21 cellular contexts compared by ENCODE assay signal in genomic region chr7:107115114-107115513, GRCh38. TPM values are rescaled to one million over a fixed set of nuclear protein-coding genes. Genes with fewer than 3 reads are reported as not detected.
A peak's percentile ranks its signal among the peaks of the same experiment; 100 is the strongest.
DNase-seq lines count a peak whose midpoint lies in the region; ATAC-seq, FAIRE-seq and TF ChIP-seq lines count a peak whose summit lies in the region.
"Had no signal": no experiment of that assay in that cellular context is flagged by ENCODE, and none has a peak within 500 bp of the region (broad histone marks: within the 10 kb centered on the region; RNA-seq: fewer than 3 reads in every experiment).

No MANE protein-coding gene starts in this region.

- H3K4me1 ChIP-seq in OCI-LY7 (ENCODE audit: insufficient read depth, low read length, poor library complexity, severe bottlenecking) = peaks cover 84% of the 10 kb centered on the region
- peaks cover 8 to 44% of the 10 kb centered on the region in 2 experiments; a peak in 4 of 5 replicates for H3K4me1 ChIP-seq in K562 (replicated peaks in 1 of 2; ENCODE audit: control insufficient read depth in 2 of 2, insufficient read depth in 2 of 2, low read length in 2 of 2)
- H3K4me1 ChIP-seq: BLaER1 treated with 17β-estradiol and CSF1 and Interleukin-3, amounts not matched to agents 10 nM and 100 nM; Caco-2 had no signal

- H3K9ac ChIP-seq in K562 (ENCODE audit: insufficient read depth in 1 of 2, low read depth in 2 of 2, low read length in 2 of 2) = 0 out of 4 replicates have a peak overlapping the region, but pooled peaks of 1 of the 2 experiments have one; percentile 28
- H3K9ac ChIP-seq: BLaER1 treated with 17β-estradiol and CSF1 and Interleukin-3, amounts not matched to agents 10 nM and 100 nM had no signal

- no peaks in the 10 kb centered on the region for H3K9me2 ChIP-seq in OCI-LY7 (ENCODE audit: insufficient read depth, low read length)

- DNase-seq in OCI-LY7 (ENCODE audit: low spot score) (no peak), K562 (ENCODE audit: extremely low read depth in 1 of 4, low spot score in 3 of 4) (no peak), NCI-H2029 treated with DMSO at 0.1 percent for 48 hours (lab: John Stamatoyannopoulos, UW) (no peak), SIG-M5 treated with dmso at 0.1 percent for 504 hours (lab: John Stamatoyannopoulos, UW; ENCODE audit: unreplicated experiment) (no peak), AG08396 (ENCODE audit: low spot score) (no peak)
- DNase-seq: 8988T; ACHN; AML-193; Caco-2; Calu3; CD4-positive, alpha-beta T cell; CD8-positive, alpha-beta T cell; DMS79 treated with DMSO at 0.1 percent for 48 hours; GF-D8 had no signal

- TF ChIP-seq CTCF in OCI-LY7 (conservative IDR thresholded peaks at IDR 0.05; ENCODE audit: low read length) (no peak), K562 (IDR thresholded peaks at IDR 0.05 in 2 of 3, conservative IDR thresholded peaks at IDR 0.05 in 1 of 3; ENCODE audit: insufficient read depth in 2 of 3, low read depth in 1 of 3, low read length in 3 of 3) (no peak), nephron (IDR thresholded peaks at IDR 0.05; ENCODE audit: unreplicated experiment in 3 of 3) (no peak)

- BruUV-seq in OCI-LY7 (replicated peaks; lab: Mats Ljungman, UMichigan) = no TSS peak
- no TSS peak for BruUV-seq in K562 (replicated peaks; lab: Mats Ljungman, UMichigan)

- POLR2A ChIA-PET in OCI-LY7 (lab: Charles Lee) = interaction anchor here (1.0 to 1.7 kb wide), 5 partner anchors 13 to 52 kb away, joined by 3 to 7 read pairs (median 3); no protein-coding TSS in a partner anchor
- POLR2A ChIA-PET in K562 (lab: Yijun Ruan, JAX) = interaction anchor here (1.6 kb wide), 1 partner anchor 10 kb away, joined by 3 read pairs; no protein-coding TSS in a partner anchor

- no peak for FAIRE-seq in K562 (lab: Jason Lieb, UNC)
- FAIRE-seq: D721Med, GM12891, GM19239 had no signal

- H3K27ac Mint-ChIP-seq in nephron = peak overlapping the region in 2 of 3 experiments; percentile 78
- H3K27ac Mint-ChIP-seq: B cell; CD4-positive, alpha-beta T cell; CD8-positive, alpha-beta T cell had no signal

- H3K9me3 ChIP-seq in OCI-LY7 (ENCODE audit: low read length) (no peaks in the 10 kb centered on the region), K562 (replicated peaks; ENCODE audit: control insufficient read depth, insufficient read depth, low read depth, low read length) (no peaks in the 10 kb centered on the region)
- H3K9me3 ChIP-seq: BLaER1 treated with 17β-estradiol and CSF1 and Interleukin-3, amounts not matched to agents 10 nM and 100 nM; Caco-2 had no signal

- no peaks in the 10 kb centered on the region for H3K36me3 Mint-ChIP-seq in nephron (ENCODE audit: low read depth)
- H3K36me3 Mint-ChIP-seq: CD8-positive, alpha-beta T cell had no signal

- peaks cover 47% of the 10 kb centered on the region for H3K4me1 Mint-ChIP-seq in nephron
- H3K4me1 Mint-ChIP-seq: B cell had no signal

- no peaks in the 10 kb centered on the region for H3K9me1 ChIP-seq in K562 (ENCODE audit: control insufficient read depth, insufficient read depth, low read length)

- intact Hi-C loops in OCI-LY7 (cut with micrococcal nuclease; ENCODE audit: unreplicated experiment) (no loop called here), K562 (cut with micrococcal nuclease) (loop anchor here (5.0 kb wide), 1 partner anchor 68 kb away; no protein-coding TSS in a partner anchor)

- peaks cover 26% of the 10 kb centered on the region for H3K36me3 ChIP-seq in OCI-LY7 (ENCODE audit: insufficient read depth, low read length)
- peaks cover 9% of the 10 kb centered on the region for H3K36me3 ChIP-seq in K562 (ENCODE audit: control insufficient read depth, insufficient read depth, low read length)
- H3K36me3 ChIP-seq: BLaER1 treated with 17β-estradiol and CSF1 and Interleukin-3, amounts not matched to agents 10 nM and 100 nM had no signal

- in situ Hi-C loops in K562 (cut with MboI) = no loop called here

- no peak for TF ChIP-seq POLR2A in K562 (conservative IDR thresholded peaks at IDR 0.05)

- no peaks in the 10 kb centered on the region for H3K9me3 Mint-ChIP-seq in nephron
- H3K9me3 Mint-ChIP-seq: CD4-positive, alpha-beta T cell; CD8-positive, alpha-beta T cell had no signal

- no peak for TF ChIP-seq EP300 in K562 (IDR thresholded peaks at IDR 0.05; ENCODE audit: low read length)

- WGBS in K562 (ENCODE audit: insufficient coverage, low coverage, missing lambda C conversion rate) = 26% methylated on average over 3 of the region's 3 CpGs

- no peak for TF ChIP-seq RAD21 in K562 (CRISPR knock-in tag; conservative IDR thresholded peaks at IDR 0.05 in 1 of 2, IDR thresholded peaks at IDR 0.05 in 1 of 2)

- H3K4me2 ChIP-seq in OCI-LY7 (ENCODE audit: low read length) = peak overlapping the region; percentile 7; the same call in 1 of the 2 replicates
- H3K4me2 ChIP-seq in K562 (ENCODE audit: insufficient read depth, low read length) = no peak overlapping the region
- H3K4me2 ChIP-seq: BLaER1 treated with 17β-estradiol and CSF1 and Interleukin-3, amounts not matched to agents 10 nM and 100 nM had no signal

- peak overlapping the region; percentile 1 for H3K27ac ChIP-seq in OCI-LY7 (ENCODE audit: low read depth, low read length, poor library complexity, severe bottlenecking)
- peak overlapping the region; percentile 51; the same call in 1 of the 3 replicates for H3K27ac ChIP-seq in K562 (ENCODE audit: extremely low read depth, low read depth, low read length)
- H3K27ac ChIP-seq: BLaER1 treated with 17β-estradiol and CSF1 and Interleukin-3, amounts not matched to agents 10 nM and 100 nM; C4-2B had no signal

- H3K4me3 ChIP-seq in OCI-LY7 (ENCODE audit: low read depth, low read length, poor library complexity, severe bottlenecking) (no peak overlapping the region), K562 (no peak overlapping the region)
- H3K4me3 ChIP-seq: BLaER1 treated with 17β-estradiol and CSF1 and Interleukin-3, amounts not matched to agents 10 nM and 100 nM had no signal

- H3K27me3 ChIP-seq in K562 (ENCODE audit: control insufficient read depth in 2 of 2, insufficient read depth in 2 of 2, low read length in 2 of 2) = no peaks in the 10 kb centered on the region
- H3K27me3 ChIP-seq: BLaER1 treated with 17β-estradiol and CSF1 and Interleukin-3, amounts not matched to agents 10 nM and 100 nM had no signal

- H4K20me1 ChIP-seq in OCI-LY7 (ENCODE audit: insufficient read depth, low read length) (no peaks in the 10 kb centered on the region; the same call in 1 of the 2 replicates), K562 (replicated peaks; ENCODE audit: control insufficient read depth, insufficient read depth, low read length) (0 out of 2 replicates have a peak, but pooled peaks cover 7% of the 10 kb centered on the region)
- H4K20me1 ChIP-seq: BLaER1 treated with 17β-estradiol and CSF1 and Interleukin-3, amounts not matched to agents 10 nM and 100 nM had no signal

- H3K79me2 ChIP-seq in OCI-LY7 (ENCODE audit: insufficient read depth, low read depth, low read length) (peaks cover 95% of the 10 kb centered on the region), K562 (ENCODE audit: control insufficient read depth, insufficient read depth, low read length) (peaks cover 98% of the 10 kb centered on the region)

- CTCF ChIA-PET in OCI-LY7 (lab: Charles Lee; ENCODE audit: unreplicated experiment) = no interaction called here
- CTCF ChIA-PET in K562 (lab: Yijun Ruan, JAX; ENCODE audit: low intra/inter-chr PET ratio) = no interaction called here

- H3K4me3 Mint-ChIP-seq in nephron = no peak overlapping the region
- H3K4me3 Mint-ChIP-seq: B cell; CD4-positive, alpha-beta T cell; CD8-positive, alpha-beta T cell had no signal

- no peak for ATAC-seq in K562
- ATAC-seq: CD8-positive, alpha-beta T cell had no signal

- H2AFZ ChIP-seq in OCI-LY7 (ENCODE audit: low read length) (no peak overlapping the region), K562 (ENCODE audit: low read depth, low read length) (no peak overlapping the region)

- H3K27me3 Mint-ChIP-seq in nephron (ENCODE audit: low read depth) = no peaks in the 10 kb centered on the region
- H3K27me3 Mint-ChIP-seq: B cell; CD4-positive, alpha-beta T cell had no signal

TF ChIP-seq in K562, 482 proteins besides CTCF, POLR2A, EP300 and RAD21:
- TF ChIP-seq C11orf30 (IDR thresholded peaks at IDR 0.05; ENCODE audit: low read depth) (peak; percentile 63; the same call in 1 of the 2 replicates), ZNF316 (IDR thresholded peaks at IDR 0.05) (peak; percentile 53; the same call in 1 of the 2 replicates), POLR2H (tag; IDR thresholded peaks at IDR 0.05; ENCODE audit: low read depth) (peak; percentile 30; the same call in 1 of the 2 replicates), BCL6 (CRISPR knock-in tag; IDR thresholded peaks at IDR 0.05) (no peak)

RNA-seq across cellular contexts. Expression of gene HBP1, which starts 53.7 kb away (rescaled TPM):
- total RNA-seq in OCI-LY7 (2014; rRNA removed; shearing (Covaris generic)) = 9.3 and 10.9 TPM in 2 replicates
- total RNA-seq in OCI-LY7 (2022) (18.1 and 21.7 TPM in 2 replicates), K562 (2014; rRNA removed) (21.2 and 22.6 TPM in 2 replicates), K562 (2014; rRNA removed; fragmentation: Illumina TruSeq; extraction: Trizol) (31.5 and 41.4 TPM in 2 replicates), K562 (2015; rRNA removed; fragmentation: Illumina TruSeq; extraction: Trizol) (16.2 and 18.7 TPM in 2 replicates), K562 (2021) (22.9 and 27.0 TPM in 2 replicates)
- 92.0 and 187 TPM in 2 replicates for total RNA-seq in K562 (2011; cell fraction: chromatin; rRNA removed; ENCODE audit: low replicate concordance)
- total RNA-seq in K562 (2011; cell fraction: nucleolus; rRNA removed) = 33.9 and 45.5 TPM in 2 replicates
- total RNA-seq in K562 (2011; cell fraction: nucleoplasm; rRNA removed) = 81.3 and 111 TPM in 2 replicates
- polyA plus RNA-seq in K562 (2011; rRNA removed) (43.4 and 59.9 TPM in 2 replicates), K562 (2014; fragmentation: Illumina TruSeq; extraction: Trizol) (24.1 and 30.7 TPM in 2 replicates), K562 (2014; fragmentation: Nextera tagmentation; extraction: Ambion mirVana) (10 to 100 TPM; 37.9 to 44.9 TPM), K562 (2014; rRNA removed) (16.5 and 20.3 TPM in 2 replicates)
- polyA plus RNA-seq in K562 (2011; cell fraction: cytosol; rRNA removed) = 17.5 and 26.0 TPM in 2 replicates
- 35.1 and 41.0 TPM in 2 replicates for polyA plus RNA-seq in K562 (2011; cell fraction: nucleus; rRNA removed)
- 35.6 and 44.8 TPM in 2 replicates for polyA plus RNA-seq in K562 (2012)
- polyA minus RNA-seq in K562 (2011; rRNA and poly(A)+ RNA removed) = 90.1 and 96.8 TPM in 2 replicates
- 16.4 and 22.4 TPM in 2 replicates for polyA minus RNA-seq in K562 (2011; cell fraction: cytosol; rRNA and poly(A)+ RNA removed)
- 35.4 and 48.2 TPM in 2 replicates for polyA minus RNA-seq in K562 (2011; cell fraction: nucleus; rRNA and poly(A)+ RNA removed)
